9 cellular contexts compared by ENCODE assay signal in genomic region chr7:101870361-101871062, GRCh38. TPM values are rescaled to one million over a fixed set of nuclear protein-coding genes. Genes with fewer than 3 reads are reported as not detected.
DNase-seq lines count a peak whose midpoint lies in the region; ATAC-seq, FAIRE-seq and TF ChIP-seq lines count a peak whose summit lies in the region.
"Had no signal": no experiment of that assay in that cellular context is flagged by ENCODE, and none has a peak within 500 bp of the region (broad histone marks: within the 10 kb centered on the region; RNA-seq: fewer than 3 reads in every experiment).

No MANE protein-coding gene starts in this region.

- TF ChIP-seq CTCF in OCI-LY1 (IDR thresholded peaks at IDR 0.05; ENCODE audit: low read length): peak; percentile 66
- peak; percentile 38 for TF ChIP-seq CTCF in fibroblast of villous mesenchyme (IDR thresholded peaks at IDR 0.05; ENCODE audit: insufficient read depth, low read depth, low read length)
- TF ChIP-seq CTCF in spleen (IDR thresholded peaks at IDR 0.05 in 8 of 11, conservative IDR thresholded peaks at IDR 0.05 in 3 of 11): no peak

- H3K27ac ChIP-seq in OCI-LY1 (ENCODE audit: low read depth, low read length, poor library complexity, severe bottlenecking): peak overlapping the region; percentile 96
- no peak overlapping the region for H3K27ac ChIP-seq in spleen

- 76 to 87% (median 84%) methylated on average over 12 of the region's 12 CpGs for WGBS in spleen, 5 donors

- no peaks in the 10 kb centered on the region for H4K20me1 ChIP-seq in OCI-LY1 (ENCODE audit: insufficient read depth, low read length)

- no peaks in the 10 kb centered on the region for H3K27me3 Mint-ChIP-seq in stimulated activated naive B cell treated with anti-CD40 and anti-IgM and Interleukin-4, amounts not matched to agents 10 μg/mL and 1 μg/mL and 100 μg/mL, for 72 hours

- no peak overlapping the region for H2AFZ ChIP-seq in OCI-LY1 (ENCODE audit: low read length)

- H3K36me3 ChIP-seq in OCI-LY1 (ENCODE audit: insufficient read depth, low read length) (peaks cover 21% of the 10 kb centered on the region; the same call in 1 of the 2 replicates), spleen (no peaks in the 10 kb centered on the region)

- H3K27ac Mint-ChIP-seq in stimulated activated naive B cell treated with anti-CD40 and anti-IgM and Interleukin-4, amounts not matched to agents 10 μg/mL and 1 μg/mL and 100 μg/mL, for 72 hours: peak overlapping the region; percentile 22

- H3K4me1 ChIP-seq in OCI-LY1 (ENCODE audit: insufficient read depth, low read length, severe bottlenecking) (peaks cover 99% of the 10 kb centered on the region), spleen (peaks cover 0 to 65% (median 19%) of the 10 kb centered on the region in 6 donors)

- H3K4me3 ChIP-seq in OCI-LY1 (ENCODE audit: low read depth, low read length, poor library complexity, severe bottlenecking): peak overlapping the region; percentile 39
- H3K4me3 ChIP-seq in fibroblast of villous mesenchyme (ENCODE audit: low read depth, low read length): no peak overlapping the region
- no peak overlapping the region for H3K4me3 ChIP-seq in spleen

- peaks cover 3 to 5% of the 10 kb centered on the region in 2 donors for H3K36me3 Mint-ChIP-seq in stimulated activated naive B cell treated with anti-CD40 and anti-IgM and Interleukin-4, amounts not matched to agents 10 μg/mL and 1 μg/mL and 100 μg/mL, for 72 hours

- intact Hi-C loops in spleen (cut with DNase I; ENCODE audit: low total_unique reads): no loop called here

- H3K4me3 Mint-ChIP-seq in stimulated activated naive B cell treated with anti-CD40 and anti-IgM and Interleukin-4, amounts not matched to agents 10 μg/mL and 1 μg/mL and 100 μg/mL, for 72 hours: no peak overlapping the region

- peak overlapping the region; percentile 69 for H3K9ac ChIP-seq in OCI-LY1 (ENCODE audit: low read length)

- peak; percentile 44 to 47 for ATAC-seq in stimulated activated naive B cell treated with anti-CD40 and anti-IgM and Interleukin-4, amounts not matched to agents 10 μg/mL and 1 μg/mL and 100 μg/mL, for 72 hours (replicated peaks)
- ATAC-seq in HG03108 (IDR thresholded peaks at IDR 0.05; ENCODE audit: unreplicated experiment): no peak

- no peaks in the 10 kb centered on the region for H3K9me2 ChIP-seq in OCI-LY1 (ENCODE audit: low read depth, low read length)

- no peak for FAIRE-seq in HTR-8/SVneo (lab: Jason Lieb, UNC)

- TF ChIP-seq POLR2A in spleen (IDR thresholded peaks at IDR 0.05): no peak

- H3K27me3 ChIP-seq in OCI-LY1 (ENCODE audit: insufficient read depth, low read length) (no peaks in the 10 kb centered on the region), spleen (replicated peaks in 1 of 7) (no peaks in the 10 kb centered on the region)

- H3K4me2 ChIP-seq in OCI-LY1 (ENCODE audit: low read length): peak overlapping the region; percentile 64

- H3K79me2 ChIP-seq in OCI-LY1 (ENCODE audit: insufficient read depth, low read length): peaks cover 65% of the 10 kb centered on the region

- peaks cover 27 to 51% of the 10 kb centered on the region in 2 donors for H3K4me1 Mint-ChIP-seq in stimulated activated naive B cell treated with anti-CD40 and anti-IgM and Interleukin-4, amounts not matched to agents 10 μg/mL and 1 μg/mL and 100 μg/mL, for 72 hours

- H3K9me3 Mint-ChIP-seq in stimulated activated naive B cell treated with anti-CD40 and anti-IgM and Interleukin-4, amounts not matched to agents 10 μg/mL and 1 μg/mL and 100 μg/mL, for 72 hours: no peaks in the 10 kb centered on the region

- H3F3A ChIP-seq in OCI-LY1 (ENCODE audit: insufficient read depth, low read length): peaks cover 22% of the 10 kb centered on the region

- no peaks in the 10 kb centered on the region for H3K9me3 ChIP-seq in OCI-LY1 (ENCODE audit: low read length)
- no peaks in the 10 kb centered on the region for H3K9me3 ChIP-seq in spleen

- DNase-seq in NCI-H1105 treated with DMSO at 0.1 percent for 48 hours (lab: John Stamatoyannopoulos, UW): peak; percentile 36
- no peak for DNase-seq in NCI-H1105 (lab: John Stamatoyannopoulos, UW)
- DNase-seq in fibroblast of villous mesenchyme (ENCODE audit: low read depth): peak; percentile 81
- DNase-seq in stimulated activated naive B cell treated with anti-CD40 and anti-IgM and Interleukin-4, amounts not matched to agents 10 μg/mL and 1 μg/mL and 100 μg/mL, for 72 hours: no peak
- DNase-seq in spleen: no peak
- DNase-seq in HTR-8/SVneo (ENCODE audit: insufficient read length, low spot score): no peak
- DNase-seq: NCI-H1436 had no signal

RNA-seq across cellular contexts. Expression of gene CUX1, which starts 53.1 kb away (rescaled TPM):
- total RNA-seq in fibroblast of villous mesenchyme (45.7 and 46.2 TPM in 2 replicates), spleen (10 to 100 TPM; 57.0 to 95.8 (median 66.6) TPM)
- 10 to 100 TPM in 2 of 3 donors, 1 to 10 TPM in 1; 9.1 to 15.2 (median 12.8) TPM for polyA plus RNA-seq in spleen

Comparison
In these comparisons a context has a peak if more than half of its experiments do, and no peak if none do; other contexts are left out.
1. DNase-seq: peak in NCI-H1105 treated with DMSO at 0.1 percent for 48 hours (single experiment) and fibroblast of villous mesenchyme (single experiment); none in NCI-H1105 (single experiment), stimulated activated naive B cell treated with anti-CD40 and anti-IgM and Interleukin-4, amounts not matched to agents 10 μg/mL and 1 μg/mL and 100 μg/mL, for 72 hours (single experiment), spleen (single experiment) and HTR-8/SVneo (single experiment).
2. CTCF ChIP-seq: peak in OCI-LY1 (single experiment) and fibroblast of villous mesenchyme (single experiment); none in spleen (0 of 11).